ENCODE assay signal across 24 cellular contexts in the genomic region with DNA sequence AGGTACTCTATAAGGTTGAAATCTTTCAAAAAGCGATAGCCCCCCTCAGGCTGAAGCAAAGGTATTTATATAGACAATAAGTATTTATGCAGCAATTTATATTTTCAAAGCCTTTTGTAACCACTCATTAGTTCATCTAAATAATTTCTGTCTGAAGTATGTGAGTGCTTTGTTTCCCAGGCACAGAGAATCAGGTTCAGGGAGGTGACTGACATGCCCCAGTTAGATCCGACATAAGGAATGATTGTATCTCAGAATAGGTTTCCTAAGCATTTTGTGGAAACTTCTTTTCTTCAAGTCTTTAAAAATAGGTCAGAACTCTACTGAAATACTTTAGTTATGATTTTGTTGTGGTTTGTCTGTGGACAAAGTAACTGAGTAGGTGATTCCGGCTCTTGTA.
"Had no signal": no experiment of that assay in that cellular context is flagged by ENCODE, and none has a peak within 500 bp of the region (broad histone marks: within the 10 kb centered on the region; RNA-seq: fewer than 3 reads in every experiment).

No MANE protein-coding gene starts in this region.

- H3K27ac ChIP-seq: colonic mucosa, coronary artery, dorsolateral prefrontal cortex, epithelial cell of prostate, esophagus muscularis mucosa, esophagus squamous epithelium, foreskin keratinocyte, gastrocnemius medialis, gastroesophageal sphincter, heart left ventricle, heart right ventricle had no signal

- DNase-seq: colonic mucosa; cortex of kidney; dermis blood vessel endothelial cell; dorsolateral prefrontal cortex; effector CD4-positive, alpha-beta T cell; effector CD8-positive, alpha-beta T cell; effector memory CD4-positive, alpha-beta T cell; effector memory CD8-positive, alpha-beta T cell; endodermal cell; erythroblast; esophagus squamous epithelium; foreskin fibroblast; foreskin keratinocyte; foreskin melanocyte; gastrocnemius medialis; glutamatergic neuron; heart left ventricle; heart right ventricle had no signal

- H3K9me3 ChIP-seq: colonic mucosa, esophagus muscularis mucosa, esophagus squamous epithelium, gastrocnemius medialis, gastroesophageal sphincter had no signal

- H3K27me3 ChIP-seq: colonic mucosa, esophagus muscularis mucosa, gastrocnemius medialis, gastroesophageal sphincter had no signal

- H3K9me3 Mint-ChIP-seq: dendritic cell treated with granulocyte-macrophage colony-stimulating factor and Interleukin-4, amounts not matched to agents 40 ng/mL and 50 ng/mL, for 4 days had no signal

- H3K4me1 ChIP-seq: colonic mucosa, foreskin keratinocyte had no signal

- H3K4me3 ChIP-seq: colonic mucosa, coronary artery, dorsolateral prefrontal cortex, esophagus muscularis mucosa, esophagus squamous epithelium, gastrocnemius medialis, gastroesophageal sphincter, heart left ventricle, heart right ventricle had no signal

- H3K4me1 Mint-ChIP-seq: endodermal cell had no signal

- H3K27ac Mint-ChIP-seq: dendritic cell treated with granulocyte-macrophage colony-stimulating factor and Interleukin-4, amounts not matched to agents 40 ng/mL and 50 ng/mL, for 4 days; effector memory CD8-positive, alpha-beta T cell; endodermal cell had no signal

- H3K27me3 Mint-ChIP-seq: effector memory CD8-positive, alpha-beta T cell had no signal

- H3K4me3 Mint-ChIP-seq: dendritic cell treated with granulocyte-macrophage colony-stimulating factor and Interleukin-4, amounts not matched to agents 40 ng/mL and 50 ng/mL, for 4 days; effector memory CD8-positive, alpha-beta T cell; endodermal cell had no signal

- ATAC-seq: effector memory CD8-positive, alpha-beta T cell; esophagus mucosa; foreskin keratinocyte; gastrocnemius medialis; gastroesophageal sphincter; heart left ventricle; heart right ventricle had no signal

- H3K36me3 ChIP-seq: colonic mucosa, esophagus muscularis mucosa, esophagus squamous epithelium, gastrocnemius medialis, gastroesophageal sphincter, heart left ventricle, heart right ventricle had no signal
